25 cellular contexts compared by ENCODE assay signal in the genomic region with DNA sequence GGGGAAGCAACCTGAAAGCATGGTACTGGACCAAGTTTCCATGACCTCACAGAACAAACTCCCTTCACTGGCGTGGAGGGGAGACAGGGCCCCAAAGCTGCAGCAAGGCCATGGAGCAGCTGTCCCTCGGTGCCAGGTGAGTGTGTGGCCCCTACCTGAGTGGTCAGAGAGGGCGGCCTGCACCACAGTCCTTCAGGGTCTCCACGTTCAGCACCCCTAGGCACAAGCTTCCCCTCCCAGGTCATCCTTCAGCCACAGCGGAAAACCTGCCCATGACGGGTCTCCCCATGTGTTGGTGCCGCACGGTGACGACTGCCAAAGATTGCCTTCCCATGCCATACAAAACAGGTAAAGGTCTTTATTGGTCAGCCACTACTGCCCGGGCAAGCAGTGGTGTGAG.
"Had no signal": no experiment of that assay in that cellular context is flagged by ENCODE, and none has a peak within 500 bp of the region (broad histone marks: within the 10 kb centered on the region; RNA-seq: fewer than 3 reads in every experiment).

No MANE protein-coding gene starts in this region.

- H3K4me1 ChIP-seq: neural progenitor cell, sigmoid colon, vagina had no signal

- H3K27me3 Mint-ChIP-seq: activated CD4-positive, alpha-beta memory T cell treated with anti-CD3 and anti-CD28 coated beads for 36 hours; activated CD4-positive, alpha-beta T cell treated with anti-CD3 and anti-CD28 coated beads, Interleukin-2, amount 10 ng/mL, durations not matched to agents 24 days and 14 days; naive thymus-derived CD4-positive, alpha-beta T cell; type B pancreatic cell had no signal

- H3K9me3 Mint-ChIP-seq: activated CD4-positive, alpha-beta memory T cell treated with anti-CD3 and anti-CD28 coated beads for 36 hours; activated CD4-positive, alpha-beta T cell treated with anti-CD3 and anti-CD28 coated beads, Interleukin-2, amount 10 ng/mL, durations not matched to agents 24 days and 14 days; activated naive CD4-positive, alpha-beta T cell treated with anti-CD3 and anti-CD28 coated beads, Interleukin-2, amount 50 U/mL, for 72 hours; activated T-cell treated with anti-CD3 and anti-CD28 coated beads, Interleukin-2, amount 50 U/mL, for 72 hours; naive thymus-derived CD4-positive, alpha-beta T cell; neural progenitor cell; type B pancreatic cell had no signal

- H3K4me2 ChIP-seq: neural progenitor cell had no signal

- H3K27ac Mint-ChIP-seq: activated CD4-positive, alpha-beta memory T cell treated with anti-CD3 and anti-CD28 coated beads for 36 hours; activated CD4-positive, alpha-beta T cell treated with anti-CD3 and anti-CD28 coated beads, Interleukin-2, amount 10 ng/mL, durations not matched to agents 24 days and 14 days; activated naive CD4-positive, alpha-beta T cell treated with anti-CD3 and anti-CD28 coated beads, Interleukin-2, amount 50 U/mL, for 72 hours; activated T-cell treated with anti-CD3 and anti-CD28 coated beads, Interleukin-2, amount 50 U/mL, for 72 hours; neural progenitor cell; type B pancreatic cell had no signal

- H3K4me3 Mint-ChIP-seq: activated CD4-positive, alpha-beta memory T cell treated with anti-CD3 and anti-CD28 coated beads for 36 hours; activated CD4-positive, alpha-beta T cell treated with anti-CD3 and anti-CD28 coated beads, Interleukin-2, amount 10 ng/mL, durations not matched to agents 24 days and 14 days; activated T-cell treated with anti-CD3 and anti-CD28 coated beads, Interleukin-2, amount 50 U/mL, for 72 hours; naive thymus-derived CD4-positive, alpha-beta T cell; neural progenitor cell; type B pancreatic cell had no signal

- H3K9ac ChIP-seq: neural progenitor cell had no signal

- H3K4me1 Mint-ChIP-seq: activated CD4-positive, alpha-beta T cell treated with anti-CD3 and anti-CD28 coated beads, Interleukin-2, amount 10 ng/mL, durations not matched to agents 24 days and 14 days had no signal

- H3K36me3 ChIP-seq: neural progenitor cell, sigmoid colon, vagina had no signal

- H3K27ac ChIP-seq: neural progenitor cell, sigmoid colon, vagina had no signal

- ATAC-seq: activated naive CD4-positive, alpha-beta T cell treated with anti-CD3 and anti-CD28 coated beads, Interleukin-2, amount 50 U/mL, for 72 hours; activated T-cell treated with anti-CD3 and anti-CD28 coated beads, Interleukin-2, amount 50 U/mL, for 72 hours; left cardiac atrium; left ventricle myocardium superior; naive thymus-derived CD4-positive, alpha-beta T cell; SK-N-SH treated with all-trans-retinoic acid at 6 μM for 48 hours had no signal

- H3K9me3 ChIP-seq: sigmoid colon, vagina had no signal

- H2AFZ ChIP-seq: neural progenitor cell had no signal

- H3K27me3 ChIP-seq: neural progenitor cell, sigmoid colon, vagina had no signal

- FAIRE-seq: bronchial epithelial cell, colon, keratinocyte, small intestine had no signal

- H3K4me3 ChIP-seq: neural progenitor cell, sigmoid colon, vagina had no signal

- DNase-seq: activated CD4-positive, alpha-beta memory T cell treated with anti-CD3 and anti-CD28 coated beads for 36 hours; activated CD4-positive, alpha-beta T cell treated with anti-CD3 and anti-CD28 coated beads, Interleukin-2, amount 10 ng/mL, durations not matched to agents 24 days and 14 days; activated CD4-positive, CD25-positive, alpha-beta regulatory T cell treated with anti-CD3 and anti-CD28 coated beads, Interleukin-2, amount 50 U/mL, for 72 hours; activated naive CD4-positive, alpha-beta T cell; activated T-cell treated with anti-CD3 and anti-CD28 coated beads, Interleukin-2, amount 50 U/mL, for 72 hours; anterior cingulate cortex; effector CD8-positive, alpha-beta T cell; hippocampal formation; left cardiac atrium; left ventricle myocardium superior; mammary epithelial cell; midbrain; naive thymus-derived CD4-positive, alpha-beta T cell; sigmoid colon; small intestine; stimulated activated naive CD4-positive, alpha-beta T cell treated with Interleukin-2 at 50 U/mL for 16 hours; T-helper 2 cell had no signal

- H3K36me3 Mint-ChIP-seq: activated CD4-positive, alpha-beta memory T cell treated with anti-CD3 and anti-CD28 coated beads for 36 hours; activated naive CD4-positive, alpha-beta T cell treated with anti-CD3 and anti-CD28 coated beads, Interleukin-2, amount 50 U/mL, for 72 hours; neural progenitor cell had no signal
